8 cellular contexts compared by ENCODE assay signal in genomic region chr4:124631760-124632159, GRCh38.
DNase-seq lines count a peak whose midpoint lies in the region; ATAC-seq and TF ChIP-seq lines count a peak whose summit lies in the region.

No MANE protein-coding gene starts in this region.

- H3K27me3 Mint-ChIP-seq in activated naive CD4-positive, alpha-beta T cell treated with anti-CD3 and anti-CD28 coated beads for 36 hours (ENCODE audit: low read depth): peaks cover 5% of the 10 kb centered on the region
- H3K27me3 Mint-ChIP-seq in activated T-helper 2 cell treated with anti-CD3 and anti-CD28 coated beads, Interferon-gamma antibody, Interleukin-2, Interleukin-4, amounts not matched to agents 10 μg/mL and 5 μg/mL and 100 μg/mL, durations not matched to agents 14 hours and 24 hours and 36 hours (ENCODE audit: low read depth): no peaks in the 10 kb centered on the region
- H3K27me3 Mint-ChIP-seq in activated CD4-positive, alpha-beta T cell treated with anti-CD3 and anti-CD28 coated beads, Interleukin-2, amount 10 ng/mL, durations not matched to agents 7 days and 5 days: no peaks in the 10 kb centered on the region

- no peak overlapping the region for H3K27ac Mint-ChIP-seq in activated naive CD4-positive, alpha-beta T cell treated with anti-CD3 and anti-CD28 coated beads for 36 hours
- H3K27ac Mint-ChIP-seq in activated T-helper 2 cell treated with anti-CD3 and anti-CD28 coated beads, Interferon-gamma antibody, Interleukin-2, Interleukin-4, amounts not matched to agents 10 μg/mL and 5 μg/mL and 100 μg/mL, durations not matched to agents 14 hours and 24 hours and 36 hours: no peak overlapping the region
- H3K27ac Mint-ChIP-seq in activated CD4-positive, alpha-beta T cell treated with anti-CD3 and anti-CD28 coated beads, Interleukin-2, amount 10 ng/mL, durations not matched to agents 7 days and 5 days: no peak overlapping the region

- no peaks in the 10 kb centered on the region for H3K36me3 Mint-ChIP-seq in activated naive CD4-positive, alpha-beta T cell treated with anti-CD3 and anti-CD28 coated beads for 36 hours (ENCODE audit: low read depth)
- no peaks in the 10 kb centered on the region for H3K36me3 Mint-ChIP-seq in activated T-helper 2 cell treated with anti-CD3 and anti-CD28 coated beads, Interferon-gamma antibody, Interleukin-2, Interleukin-4, amounts not matched to agents 10 μg/mL and 5 μg/mL and 100 μg/mL, durations not matched to agents 14 hours and 24 hours and 36 hours (ENCODE audit: low read depth)
- no peaks in the 10 kb centered on the region for H3K36me3 Mint-ChIP-seq in activated CD4-positive, alpha-beta T cell treated with anti-CD3 and anti-CD28 coated beads, Interleukin-2, amount 10 ng/mL, durations not matched to agents 7 days and 5 days (ENCODE audit: low read depth)

- no peak overlapping the region for H3K4me3 Mint-ChIP-seq in activated naive CD4-positive, alpha-beta T cell treated with anti-CD3 and anti-CD28 coated beads for 36 hours
- H3K4me3 Mint-ChIP-seq in activated T-helper 2 cell treated with anti-CD3 and anti-CD28 coated beads, Interferon-gamma antibody, Interleukin-2, Interleukin-4, amounts not matched to agents 10 μg/mL and 5 μg/mL and 100 μg/mL, durations not matched to agents 14 hours and 24 hours and 36 hours (ENCODE audit: low read depth): no peak overlapping the region
- no peak overlapping the region for H3K4me3 Mint-ChIP-seq in activated CD4-positive, alpha-beta T cell treated with anti-CD3 and anti-CD28 coated beads, Interleukin-2, amount 10 ng/mL, durations not matched to agents 7 days and 5 days

- no peak overlapping the region for H3K4me3 ChIP-seq in coronary artery

- H3K27ac ChIP-seq in coronary artery: no peak overlapping the region

- no peak for TF ChIP-seq CTCF in coronary artery (IDR thresholded peaks at IDR 0.05)

- DNase-seq in activated naive CD4-positive, alpha-beta T cell treated with anti-CD3 and anti-CD28 coated beads for 36 hours: peak; percentile 9
- DNase-seq in activated naive CD4-positive, alpha-beta T cell treated with anti-CD3 and anti-CD28 coated beads, Interleukin-2, amount 50 U/mL, for 16 hours: no peak
- DNase-seq in SW480 (ENCODE audit: low spot score): peak; percentile 2
- peak; percentile 43 for DNase-seq in iPS-NIHi7 (ENCODE audit: extremely low spot score)
- no peak for DNase-seq in coronary artery (ENCODE audit: low spot score)
- DNase-seq in activated T-helper 2 cell treated with anti-CD3 and anti-CD28 coated beads, Interferon-gamma antibody, Interleukin-2, Interleukin-4, amounts not matched to agents 10 μg/mL and 5 μg/mL and 100 μg/mL, durations not matched to agents 14 hours and 24 hours and 36 hours (ENCODE audit: low spot score): no peak
- no peak for DNase-seq in activated CD4-positive, alpha-beta T cell treated with anti-CD3 and anti-CD28 coated beads, Interleukin-2, amount 10 ng/mL, durations not matched to agents 7 days and 5 days

- H3K9me3 Mint-ChIP-seq in activated naive CD4-positive, alpha-beta T cell treated with anti-CD3 and anti-CD28 coated beads for 36 hours: no peaks in the 10 kb centered on the region
- no peaks in the 10 kb centered on the region for H3K9me3 Mint-ChIP-seq in activated T-helper 2 cell treated with anti-CD3 and anti-CD28 coated beads, Interferon-gamma antibody, Interleukin-2, Interleukin-4, amounts not matched to agents 10 μg/mL and 5 μg/mL and 100 μg/mL, durations not matched to agents 14 hours and 24 hours and 36 hours
- no peaks in the 10 kb centered on the region for H3K9me3 Mint-ChIP-seq in activated CD4-positive, alpha-beta T cell treated with anti-CD3 and anti-CD28 coated beads, Interleukin-2, amount 10 ng/mL, durations not matched to agents 7 days and 5 days

- ATAC-seq in HG03196 (IDR thresholded peaks at IDR 0.05; ENCODE audit: unreplicated experiment): peak; percentile 97

- POLR2A ChIA-PET in activated CD4-positive, alpha-beta T cell treated with anti-CD3 and anti-CD28 coated beads, Interleukin-2, amount 10 ng/mL, durations not matched to agents 7 days and 5 days (lab: Charles Lee): no interaction called here

- peaks cover 5% of the 10 kb centered on the region for H3K4me1 Mint-ChIP-seq in activated naive CD4-positive, alpha-beta T cell treated with anti-CD3 and anti-CD28 coated beads for 36 hours (ENCODE audit: low read depth)
- no peaks in the 10 kb centered on the region for H3K4me1 Mint-ChIP-seq in activated T-helper 2 cell treated with anti-CD3 and anti-CD28 coated beads, Interferon-gamma antibody, Interleukin-2, Interleukin-4, amounts not matched to agents 10 μg/mL and 5 μg/mL and 100 μg/mL, durations not matched to agents 14 hours and 24 hours and 36 hours (ENCODE audit: low read depth)
- H3K4me1 Mint-ChIP-seq in activated CD4-positive, alpha-beta T cell treated with anti-CD3 and anti-CD28 coated beads, Interleukin-2, amount 10 ng/mL, durations not matched to agents 7 days and 5 days: peaks cover 1% of the 10 kb centered on the region

- CTCF ChIA-PET in activated naive CD4-positive, alpha-beta T cell treated with anti-CD3 and anti-CD28 coated beads for 36 hours (lab: Charles Lee): no interaction called here
- CTCF ChIA-PET in activated CD4-positive, alpha-beta T cell treated with anti-CD3 and anti-CD28 coated beads, Interleukin-2, amount 10 ng/mL, durations not matched to agents 7 days and 5 days (lab: Charles Lee): no interaction called here

- intact Hi-C loops in activated naive CD4-positive, alpha-beta T cell treated with anti-CD3 and anti-CD28 coated beads for 36 hours (cut with micrococcal nuclease): no loop called here
- intact Hi-C loops in activated T-helper 2 cell treated with anti-CD3 and anti-CD28 coated beads, Interferon-gamma antibody, Interleukin-2, Interleukin-4, amounts not matched to agents 10 μg/mL and 5 μg/mL and 100 μg/mL, durations not matched to agents 14 hours and 24 hours and 36 hours (cut with micrococcal nuclease): no loop called here

Comparison
In these comparisons a context has a peak if more than half of its experiments do, and no peak if none do; other contexts are left out.
1. DNase-seq: peak in activated naive CD4-positive, alpha-beta T cell treated with anti-CD3 and anti-CD28 coated beads for 36 hours (single experiment), SW480 (single experiment) and iPS-NIHi7 (single experiment); none in activated naive CD4-positive, alpha-beta T cell treated with anti-CD3 and anti-CD28 coated beads, Interleukin-2, amount 50 U/mL, for 16 hours (single experiment), coronary artery (single experiment), activated T-helper 2 cell treated with anti-CD3 and anti-CD28 coated beads, Interferon-gamma antibody, Interleukin-2, Interleukin-4, amounts not matched to agents 10 μg/mL and 5 μg/mL and 100 μg/mL, durations not matched to agents 14 hours and 24 hours and 36 hours (single experiment) and activated CD4-positive, alpha-beta T cell treated with anti-CD3 and anti-CD28 coated beads, Interleukin-2, amount 10 ng/mL, durations not matched to agents 7 days and 5 days (single experiment).